Comparison of ENCODE assay signal across 22 cellular contexts in genomic region chr2:163859951-163860350, GRCh38.
A peak's percentile ranks its signal among the peaks of the same experiment; 100 is the strongest.
DNase-seq lines count a peak whose midpoint lies in the region; ATAC-seq lines count a peak whose summit lies in the region.
"Had no signal": no experiment of that assay in that cellular context is flagged by ENCODE, and none has a peak within 500 bp of the region (broad histone marks: within the 10 kb centered on the region; RNA-seq: fewer than 3 reads in every experiment).

No MANE protein-coding gene starts in this region.

- DNase-seq in H4 (ENCODE audit: low spot score) (peak; percentile 49), RPMI7951 (ENCODE audit: low read depth) (peak; percentile 51), kidney tubule cell (ENCODE audit: low spot score) (peak; percentile 54), kidney glomerular epithelial cell (lab: John Stamatoyannopoulos, UW) (no peak)
- DNase-seq in activated CD4-positive, alpha-beta T cell treated with anti-CD3 and anti-CD28 coated beads for 4 hours: no peak
- DNase-seq: activated naive CD4-positive, alpha-beta T cell treated with anti-CD3 and anti-CD28 coated beads, Interleukin-2, amount 50 U/mL, for 16 hours; activated T-cell treated with anti-CD3 and anti-CD28 coated beads, Interleukin-2, amount 50 U/mL, for 48 hours; COR-L47; effector CD4-positive, alpha-beta T cell; head of caudate nucleus; Karpas-422; NCI-H526 treated with DMSO at 0.1 percent for 48 hours; SHP77; stimulated activated CD4-positive, alpha-beta T cell treated with anti-CD3 and anti-CD28 coated beads, Interleukin-1b, Interleukin-23, amount 100 ng/mL, for 48 hours; stimulated activated naive CD4-positive, alpha-beta T cell had no signal

- no peak overlapping the region for H3K9ac ChIP-seq in BLaER1 treated with 17β-estradiol and CSF1 and Interleukin-3, amounts not matched to agents 10 nM and 100 nM

- peaks cover 0 to 51% (median 22%) of the 10 kb centered on the region in 10 experiments; a peak in 16 of 20 replicates for H3K4me1 ChIP-seq in BLaER1 treated with 17β-estradiol and CSF1 and Interleukin-3, amounts not matched to agents 10 nM and 100 nM
- H3K4me1 ChIP-seq: esophagus muscularis mucosa had no signal

- H3K27ac ChIP-seq in BLaER1 treated with 17β-estradiol and CSF1 and Interleukin-3, amounts not matched to agents 10 nM and 100 nM: peak overlapping the region in 4 of 11 experiments; percentile 4 to 34 (median 22); a peak in 4 of 22 replicates
- H3K27ac ChIP-seq: esophagus muscularis mucosa, VCaP had no signal

- no peaks in the 10 kb centered on the region for H3K36me3 ChIP-seq in BLaER1 treated with 17β-estradiol and CSF1 and Interleukin-3, amounts not matched to agents 10 nM and 100 nM
- H3K36me3 ChIP-seq: esophagus muscularis mucosa had no signal

- H3K4me2 ChIP-seq in BLaER1 treated with 17β-estradiol and CSF1 and Interleukin-3, amounts not matched to agents 10 nM and 100 nM: peak overlapping the region; percentile 2 to 79 (median 43); a peak in 18 of 22 replicates

- no peaks in the 10 kb centered on the region for H4K20me1 ChIP-seq in BLaER1 treated with 17β-estradiol and CSF1 and Interleukin-3, amounts not matched to agents 10 nM and 100 nM

- peaks cover 0 to 8% (median 0%) of the 10 kb centered on the region in 11 experiments; a peak in 4 of 22 replicates for H3K9me3 ChIP-seq in BLaER1 treated with 17β-estradiol and CSF1 and Interleukin-3, amounts not matched to agents 10 nM and 100 nM (replicated peaks in 1 of 11)
- H3K9me3 ChIP-seq: esophagus muscularis mucosa had no signal

- H3K27me3 ChIP-seq in BLaER1 treated with 17β-estradiol and CSF1 and Interleukin-3, amounts not matched to agents 10 nM and 100 nM: no peaks in the 10 kb centered on the region
- H3K27me3 ChIP-seq: esophagus muscularis mucosa had no signal

- ATAC-seq in GM21381 (IDR thresholded peaks at IDR 0.05; ENCODE audit: unreplicated experiment) (no peak), HG03175 (IDR thresholded peaks at IDR 0.05; ENCODE audit: unreplicated experiment) (no peak)
- ATAC-seq: sciatic nerve had no signal

- H3K4me3 ChIP-seq in BLaER1 treated with 17β-estradiol and CSF1 and Interleukin-3, amounts not matched to agents 10 nM and 100 nM: no peak overlapping the region; a peak in 1 of 20 replicates
- H3K4me3 ChIP-seq: esophagus muscularis mucosa, lung had no signal

Comparison
In these comparisons a context has a peak if more than half of its experiments do, and no peak if none do; other contexts are left out.
1. DNase-seq: peak in H4 (single experiment), RPMI7951 (single experiment) and kidney tubule cell (single experiment); none in activated CD4-positive, alpha-beta T cell treated with anti-CD3 and anti-CD28 coated beads for 4 hours (0 of 2) and kidney glomerular epithelial cell (single experiment).